ENCODE assay signal across 19 cellular contexts in the genomic region with DNA sequence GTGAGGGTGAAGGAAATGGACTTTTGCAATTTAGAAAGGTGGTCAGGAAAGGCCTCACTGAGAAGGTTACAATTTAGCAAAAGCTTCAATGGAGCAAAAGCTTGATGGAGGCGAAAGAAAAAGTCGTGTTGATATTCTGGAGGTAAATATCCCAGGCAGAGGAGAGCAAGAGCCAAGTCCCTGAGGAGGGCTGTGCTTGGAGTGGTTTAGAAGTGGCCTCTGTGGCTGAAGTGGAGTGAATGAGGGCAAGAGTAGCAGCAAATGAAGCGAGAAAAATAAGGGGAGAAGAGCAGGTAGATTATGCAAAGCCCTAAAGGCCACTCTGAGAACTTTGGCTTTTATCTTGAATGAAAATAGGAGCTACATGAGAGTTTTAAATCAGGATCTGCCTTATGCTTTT. TPM values are rescaled to one million over a fixed set of nuclear protein-coding genes. Genes with fewer than 3 reads are reported as not detected.
A peak's percentile ranks its signal among the peaks of the same experiment; 100 is the strongest.
DNase-seq lines count a peak whose midpoint lies in the region; ATAC-seq and TF ChIP-seq lines count a peak whose summit lies in the region.
"Had no signal": no experiment of that assay in that cellular context is flagged by ENCODE, and none has a peak within 500 bp of the region (broad histone marks: within the 10 kb centered on the region; RNA-seq: fewer than 3 reads in every experiment).

No MANE protein-coding gene starts in this region.

- ATAC-seq in upper lobe of right lung (peak; percentile 83), HG03565 (IDR thresholded peaks at IDR 0.05; ENCODE audit: unreplicated experiment) (no peak)
- ATAC-seq: CD8-positive, alpha-beta T cell; K562 had no signal

- no peaks in the 10 kb centered on the region for H3K9me3 ChIP-seq in upper lobe of right lung
- H3K9me3 ChIP-seq: BLaER1 treated with 17β-estradiol and CSF1 and Interleukin-3, amounts not matched to agents 10 nM and 100 nM had no signal

- no peak overlapping the region for H3K27ac ChIP-seq in upper lobe of right lung
- H3K27ac ChIP-seq: BLaER1 treated with 17β-estradiol and CSF1 and Interleukin-3, amounts not matched to agents 10 nM and 100 nM had no signal

- H3K4me3 ChIP-seq in upper lobe of right lung, result no peak overlapping the region
- H3K4me3 ChIP-seq: BLaER1 treated with 17β-estradiol and CSF1 and Interleukin-3, amounts not matched to agents 10 nM and 100 nM; K562 had no signal

- no peak for TF ChIP-seq CTCF in upper lobe of right lung (IDR thresholded peaks at IDR 0.05)

- DNase-seq in NCI-H2107 treated with DMSO at 0.1 percent for 48 hours (lab: John Stamatoyannopoulos, UW; ENCODE audit: unreplicated experiment) (peak; percentile 9), NCI-H2107 (lab: John Stamatoyannopoulos, UW) (no peak), NCI-H187 (lab: John Stamatoyannopoulos, UW) (peak; percentile 10 to 69), NCI-H510A treated with DMSO at 0.1 percent for 48 hours (lab: John Stamatoyannopoulos, UW) (peak; percentile 73), upper lobe of right lung (no peak)
- DNase-seq in stimulated activated CD4-positive, alpha-beta T cell treated with anti-CD3 and anti-CD28 coated beads, Interleukin-2, amount 100 ng/mL, for 24 hours, result no peak
- DNase-seq: Calu3; CD8-positive, alpha-beta T cell; NCI-H1105 treated with DMSO at 0.1 percent for 48 hours; NCI-H2171; NCI-H446 treated with DMSO at 0.1 percent for 48 hours; NCI-H748 treated with DMSO at 0.1 percent for 48 hours; OCI-M1; Right ventricle myocardium superior; SW 1271 had no signal

- no peaks in the 10 kb centered on the region for H3K4me1 ChIP-seq in upper lobe of right lung

- intact Hi-C loops in upper lobe of right lung (cut with DNase I), result no loop called here

- no peaks in the 10 kb centered on the region for H3K36me3 ChIP-seq in upper lobe of right lung
- H3K36me3 ChIP-seq: BLaER1 treated with 17β-estradiol and CSF1 and Interleukin-3, amounts not matched to agents 10 nM and 100 nM had no signal

- H3K27me3 ChIP-seq in upper lobe of right lung, result no peaks in the 10 kb centered on the region
- H3K27me3 ChIP-seq: BLaER1 treated with 17β-estradiol and CSF1 and Interleukin-3, amounts not matched to agents 10 nM and 100 nM had no signal

RNA-seq across cellular contexts. Expression of gene GUCA1C, which starts 54.1 kb away (rescaled TPM):
- total RNA-seq in upper lobe of right lung, result not detected
- total RNA-seq: Calu3; CD8-positive, alpha-beta T cell; H4; K562 had no signal

Comparison
In these comparisons a context has a peak if more than half of its experiments do, and no peak if none do; other contexts are left out.
1. DNase-seq: peak in NCI-H2107 treated with DMSO at 0.1 percent for 48 hours (single experiment), NCI-H187 (2 of 2) and NCI-H510A treated with DMSO at 0.1 percent for 48 hours (single experiment); none in NCI-H2107 (single experiment), upper lobe of right lung (single experiment) and stimulated activated CD4-positive, alpha-beta T cell treated with anti-CD3 and anti-CD28 coated beads, Interleukin-2, amount 100 ng/mL, for 24 hours (0 of 2).